ENCODE assay signal across 1 cellular context in genomic region chr12:65891987-65892481, GRCh38.
TF ChIP-seq lines count a peak whose summit lies in the region.

No MANE protein-coding gene starts in this region.

TF ChIP-seq in WTC11, 78 proteins besides CTCF, POLR2A, EP300 and RAD21 (continued from another document):
- no peak for TF ChIP-seq ARID4B (CRISPR knock-in tag; IDR thresholded peaks at IDR 0.05; ENCODE audit: borderline replicate concordance)
- no peak for TF ChIP-seq ELF4 (CRISPR knock-in tag; IDR thresholded peaks at IDR 0.05; ENCODE audit: low read depth)
- TF ChIP-seq IRF2 (CRISPR knock-in tag; IDR thresholded peaks at IDR 0.05; ENCODE audit: borderline replicate concordance, low read depth), result no peak
- no peak for TF ChIP-seq PREB (CRISPR knock-in tag; IDR thresholded peaks at IDR 0.05; ENCODE audit: borderline replicate concordance)
- no peak for TF ChIP-seq HMGA2 (CRISPR knock-in tag; IDR thresholded peaks at IDR 0.05)
- TF ChIP-seq IRF1 (CRISPR knock-in tag; IDR thresholded peaks at IDR 0.05), result no peak
- no peak for TF ChIP-seq SOX15 (CRISPR knock-in tag; IDR thresholded peaks at IDR 0.05)
- no peak for TF ChIP-seq ZNF532 (CRISPR knock-in tag; IDR thresholded peaks at IDR 0.05; ENCODE audit: borderline replicate concordance)
- TF ChIP-seq ZNF263 (CRISPR knock-in tag; IDR thresholded peaks at IDR 0.05; ENCODE audit: low read depth), result no peak
- no peak for TF ChIP-seq NR2C2 (CRISPR knock-in tag; IDR thresholded peaks at IDR 0.05)
- no peak for TF ChIP-seq JAZF1 (CRISPR knock-in tag; IDR thresholded peaks at IDR 0.05)
- TF ChIP-seq SMAD3 (CRISPR knock-in tag; IDR thresholded peaks at IDR 0.05; ENCODE audit: borderline replicate concordance), result no peak
- no peak for TF ChIP-seq EMX1 (CRISPR knock-in tag; IDR thresholded peaks at IDR 0.05)
